8 cellular contexts compared by ENCODE assay signal in genomic region chr2:121649402-121649651, GRCh38. TPM values are rescaled to one million over a fixed set of nuclear protein-coding genes. Genes with fewer than 3 reads are reported as not detected.
DNase-seq lines count a peak whose midpoint lies in the region; ATAC-seq and TF ChIP-seq lines count a peak whose summit lies in the region.

Gene CLASP1, minus strand, starts transcription at chr2:121649462. Its CDS starts 43,567 bp downstream, at chr2:121605895.

- H3K36me3 ChIP-seq in colonic mucosa, result no peaks in the 10 kb centered on the region

- peaks cover 6% of the 10 kb centered on the region for H3K4me1 ChIP-seq in colonic mucosa

- H3K9me3 ChIP-seq in colonic mucosa, result no peaks in the 10 kb centered on the region

- peak within 1 kb of the TSS; percentile 92 for H3K27ac ChIP-seq in colonic mucosa

- DNase-seq in AG08395 (ENCODE audit: low spot score) (peak; percentile 99), NCI-H524 (lab: John Stamatoyannopoulos, UW) (peak; percentile 93 to 97), colonic mucosa (peak; percentile 96), kidney tubule cell (ENCODE audit: low spot score) (peak; percentile 98)
- DNase-seq in activated CD4-positive, alpha-beta T cell treated with anti-CD3 and anti-CD28 coated beads for 4 hours, result peak; percentile 93 to 96
- DNase-seq in stimulated activated CD4-positive, alpha-beta T cell treated with anti-CD3 and anti-CD28 coated beads, Interleukin-1b, Interleukin-23, amount 100 ng/mL, for 48 hours, result peak; percentile 97

- H3K9ac ChIP-seq in colonic mucosa (ENCODE audit: low read depth in 2 of 2, low read length in 2 of 2), result peak within 1 kb of the TSS; percentile 86 to 91

- H3K27me3 ChIP-seq in colonic mucosa, result no peaks in the 10 kb centered on the region

- no peak for TF ChIP-seq CTCF in colonic mucosa (IDR thresholded peaks at IDR 0.05)

- intact Hi-C loops in colonic mucosa (cut with DNase I), result loop anchor here (5.0 kb wide), 1 partner anchor 117 kb away; the partner anchor contains the start of gene RNU4ATAC

- peak; percentile 91 for ATAC-seq in GM19023 (IDR thresholded peaks at IDR 0.05; ENCODE audit: unreplicated experiment)
- ATAC-seq in HG03196 (IDR thresholded peaks at IDR 0.05; ENCODE audit: unreplicated experiment), result peak; percentile 89

- H3K4me3 ChIP-seq in colonic mucosa, result peak within 1 kb of the TSS; percentile 87

RNA-seq across cellular contexts. Expression of gene CLASP1, which starts in this region (rescaled TPM):
- total RNA-seq in colonic mucosa, result 10 to 100 TPM; 30.3 to 32.3 TPM

Comparison
In these comparisons a context has a peak if more than half of its experiments do, and no peak if none do; other contexts are left out.
1. Peak in every context shown above with its lines: DNase-seq, ATAC-seq, H3K4me3 ChIP-seq and H3K27ac ChIP-seq.